20 cellular contexts compared by ENCODE assay signal in genomic region chr12:52440821-52441319, GRCh38. TPM values are rescaled to one million over a fixed set of nuclear protein-coding genes. Genes with fewer than 3 reads are reported as not detected.
DNase-seq lines count a peak whose midpoint lies in the region; ATAC-seq, FAIRE-seq and TF ChIP-seq lines count a peak whose summit lies in the region.
"Had no signal": no experiment of that assay in that cellular context is flagged by ENCODE, and none has a peak within 500 bp of the region (broad histone marks: within the 10 kb centered on the region; RNA-seq: fewer than 3 reads in every experiment).

No MANE protein-coding gene starts in this region.

- peak overlapping the region in 1 of 2 experiments; percentile 79; a peak in 3 of 6 replicates for H3K27ac ChIP-seq in A549

- no peak overlapping the region for H3K27ac Mint-ChIP-seq in activated T-helper 17 cell treated with anti-CD3 and anti-CD28 coated beads, Interleukin-2, amount 50 U/mL, for 72 hours
- no peak overlapping the region for H3K27ac Mint-ChIP-seq in glutamatergic neuron (ENCODE audit: unreplicated experiment)

- H3K4me2 ChIP-seq in A549 = peak overlapping the region; percentile 57; the same call in 2 of the 3 replicates

- ATAC-seq in A549 (peak in 1 of 2 experiments; percentile 9; a peak in 2 of 6 replicates), HG03108 (IDR thresholded peaks at IDR 0.05; ENCODE audit: unreplicated experiment) (no peak)
- peak; percentile 40 for ATAC-seq in activated T-helper 17 cell treated with anti-CD3 and anti-CD28 coated beads, Interleukin-2, amount 50 U/mL, for 72 hours (replicated peaks)
- ATAC-seq: stimulated activated naive CD8-positive, alpha-beta T cell treated with anti-CD3 and anti-CD28 coated beads, Interleukin-15, Interleukin-2, amounts not matched to agents 100 U/mL and 50 U/mL, for 24 hours had no signal

- peak; percentile 28 for FAIRE-seq in A549 (lab: Jason Lieb, UNC)
- FAIRE-seq: endothelial cell of umbilical vein had no signal

- H3K36me3 Mint-ChIP-seq in activated T-helper 17 cell treated with anti-CD3 and anti-CD28 coated beads, Interleukin-2, amount 50 U/mL, for 72 hours (ENCODE audit: low read depth) = no peaks in the 10 kb centered on the region
- H3K36me3 Mint-ChIP-seq in glutamatergic neuron (ENCODE audit: unreplicated experiment) = no peaks in the 10 kb centered on the region

- TF ChIP-seq EP300 in A549 (IDR thresholded peaks at IDR 0.05) = no peak

- no peaks in the 10 kb centered on the region for H3K9me3 Mint-ChIP-seq in activated T-helper 17 cell treated with anti-CD3 and anti-CD28 coated beads, Interleukin-2, amount 50 U/mL, for 72 hours
- peaks cover 4% of the 10 kb centered on the region for H3K9me3 Mint-ChIP-seq in glutamatergic neuron (ENCODE audit: unreplicated experiment)

- 85% methylated on average over 5 of the region's 5 CpGs for WGBS in A549 (ENCODE audit: missing lambda C conversion rate)

- H3K4me1 Mint-ChIP-seq in activated T-helper 17 cell treated with anti-CD3 and anti-CD28 coated beads, Interleukin-2, amount 50 U/mL, for 72 hours = no peaks in the 10 kb centered on the region
- H3K4me1 Mint-ChIP-seq in glutamatergic neuron (ENCODE audit: low read depth, unreplicated experiment) = peaks cover 8% of the 10 kb centered on the region

- POLR2A ChIA-PET in A549 (lab: Yijun Ruan, JAX) = no interaction called here

- TF ChIP-seq CTCF in A549 (IDR thresholded peaks at IDR 0.05) (no peak), glutamatergic neuron (IDR thresholded peaks at IDR 0.05; ENCODE audit: partially characterized antibody, unreplicated experiment) (no peak)

- H3K4me1 ChIP-seq in A549 = peaks cover 28% of the 10 kb centered on the region

- no peak for TF ChIP-seq RAD21 in A549 (conservative IDR thresholded peaks at IDR 0.05 in 1 of 2, IDR thresholded peaks at IDR 0.05 in 1 of 2)

- peaks cover 25% of the 10 kb centered on the region for H3K27me3 Mint-ChIP-seq in activated T-helper 17 cell treated with anti-CD3 and anti-CD28 coated beads, Interleukin-2, amount 50 U/mL, for 72 hours
- H3K27me3 Mint-ChIP-seq in glutamatergic neuron (ENCODE audit: unreplicated experiment) = no peaks in the 10 kb centered on the region

- no peak overlapping the region for H3K4me3 ChIP-seq in A549

- H3K9me3 ChIP-seq in A549 = no peaks in the 10 kb centered on the region

- peak in 1 of 2 experiments; percentile 37 for DNase-seq in A549 (ENCODE audit: low read depth in 1 of 2, low spot score in 1 of 2)
- DNase-seq in GM04503 (ENCODE audit: low read depth) = peak; percentile 60
- DNase-seq in iris pigment epithelial cell (ENCODE audit: low read depth) = peak; percentile 7
- DNase-seq in NCI-H2029 treated with DMSO at 0.1 percent for 48 hours (lab: John Stamatoyannopoulos, UW) = no peak
- no peak for DNase-seq in stimulated activated CD4-positive, alpha-beta T cell treated with anti-CD3 and anti-CD28 coated beads, Interleukin-2, amount 100 ng/mL, for 24 hours
- DNase-seq in glutamatergic neuron = no peak
- DNase-seq: activated CD4-positive, alpha-beta T cell treated with anti-CD3 and anti-CD28 coated beads for 48 hours; activated T-cell treated with anti-CD3 and anti-CD28 coated beads, Interleukin-2, amount 50 U/mL, for 48 hours; GDM1; KBM-7; midbrain; NCI-H187 treated with DMSO at 0.1 percent for 48 hours; stimulated activated CD4-positive, alpha-beta T cell treated with anti-CD3 and anti-CD28 coated beads, Interleukin-4, amount 100 ng/mL, for 4 hours; stimulated activated naive CD8-positive, alpha-beta T cell treated with anti-CD3 and anti-CD28 coated beads, Interleukin-15, Interleukin-2, amounts not matched to agents 100 U/mL and 50 U/mL, for 24 hours; T-helper 1 cell had no signal

- CTCF ChIA-PET in A549 (lab: Yijun Ruan, JAX) = interaction anchor here (0.7 to 2.6 kb wide), 6 partner anchors 13 to 430 kb away, joined by 3 to 12 read pairs (median 3); no protein-coding TSS in a partner anchor

- no peak for TF ChIP-seq POLR2A in A549 (IDR thresholded peaks at IDR 0.05; ENCODE audit: low read length)

- H3K4me3 Mint-ChIP-seq in activated T-helper 17 cell treated with anti-CD3 and anti-CD28 coated beads, Interleukin-2, amount 50 U/mL, for 72 hours = no peak overlapping the region
- H3K4me3 Mint-ChIP-seq in glutamatergic neuron (ENCODE audit: unreplicated experiment) = no peak overlapping the region

TF ChIP-seq in A549, 52 proteins besides CTCF, POLR2A, EP300 and RAD21:
- TF ChIP-seq PHF8 (IDR thresholded peaks at IDR 0.05; ENCODE audit: borderline replicate concordance, low read depth) = no peak
- TF ChIP-seq RCOR1 (IDR thresholded peaks at IDR 0.05; ENCODE audit: low read depth, low read length) = no peak
- TF ChIP-seq EHMT2 (IDR thresholded peaks at IDR 0.05; ENCODE audit: low read depth) = no peak
- TF ChIP-seq HOXB13 (CRISPR knock-in tag; IDR thresholded peaks at IDR 0.05; ENCODE audit: low read depth) = no peak
- TF ChIP-seq TP53 (CRISPR knock-in tag; IDR thresholded peaks at IDR 0.05) = no peak
- TF ChIP-seq MAFK (IDR thresholded peaks at IDR 0.05; ENCODE audit: partially characterized antibody) = no peak
- TF ChIP-seq KDM5A (IDR thresholded peaks at IDR 0.05) = no peak
- TF ChIP-seq ZSCAN20 (CRISPR knock-in tag; IDR thresholded peaks at IDR 0.05) = no peak
- no peak for TF ChIP-seq ZC3H11A (IDR thresholded peaks at IDR 0.05)
- no peak for TF ChIP-seq RNF2 (IDR thresholded peaks at IDR 0.05; ENCODE audit: borderline replicate concordance, low read depth)

RNA-seq across cellular contexts. Expression of gene KRT75, which starts 6.7 kb away (rescaled TPM):
- not detected in 2 replicates for polyA plus RNA-seq in A549 (2011; rRNA removed)
- polyA plus RNA-seq in A549 (2012; cell fraction: cytosol; rRNA removed) = 0.03 TPM in 1 of 2 replicates, not detected in the other
- polyA plus RNA-seq in A549 (2012; cell fraction: nucleus; rRNA removed) = 0.01 and 0.05 TPM in 2 replicates
- not detected in 3 replicates for polyA plus RNA-seq in A549 (2017; fragmentation: RNase III; extraction: RNeasy Plus Mini Kit Qiagen cat#74134 plus additional on column Dnase treatment)
- not detected in 2 replicates for polyA minus RNA-seq in A549 (2011; rRNA and poly(A)+ RNA removed)
- total RNA-seq in activated T-helper 17 cell treated with anti-CD3 and anti-CD28 coated beads, Interleukin-2, amount 50 U/mL, for 72 hours = not detected
- not detected for total RNA-seq in glutamatergic neuron (ENCODE audit: unreplicated experiment)
- total RNA-seq: endothelial cell of umbilical vein, pulmonary artery endothelial cell had no signal
- polyA plus RNA-seq: BJ, endothelial cell of umbilical vein had no signal

RNA-seq across cellular contexts. Expression of gene KRT6B, which starts 11.1 kb away (rescaled TPM):
- polyA plus RNA-seq in A549 (2011; rRNA removed) = not detected in 2 replicates
- polyA plus RNA-seq in A549 (2012; cell fraction: cytosol; rRNA removed) = 0.01 TPM in 1 of 2 replicates, not detected in the other
- 0.01 TPM in 1 of 2 replicates, not detected in the other for polyA plus RNA-seq in A549 (2012; cell fraction: nucleus; rRNA removed)
- polyA plus RNA-seq in A549 (2017; fragmentation: RNase III; extraction: RNeasy Plus Mini Kit Qiagen cat#74134 plus additional on column Dnase treatment) = not detected in 3 replicates
- not detected in 2 replicates for polyA minus RNA-seq in A549 (2011; rRNA and poly(A)+ RNA removed)
- not detected for total RNA-seq in activated T-helper 17 cell treated with anti-CD3 and anti-CD28 coated beads, Interleukin-2, amount 50 U/mL, for 72 hours
- not detected for total RNA-seq in glutamatergic neuron (ENCODE audit: unreplicated experiment)
- total RNA-seq: endothelial cell of umbilical vein had no signal
- polyA plus RNA-seq: BJ had no signal

RNA-seq across cellular contexts. Expression of gene KRT6C, which starts 32.7 kb away (rescaled TPM):
- polyA plus RNA-seq in A549 (2011; rRNA removed) (not detected in 2 replicates), A549 (2017; fragmentation: RNase III; extraction: RNeasy Plus Mini Kit Qiagen cat#74134 plus additional on column Dnase treatment) (not detected in 3 replicates)
- polyA plus RNA-seq in A549 (2012; cell fraction: cytosol; rRNA removed) = not detected in 2 replicates
- not detected in 2 replicates for polyA plus RNA-seq in A549 (2012; cell fraction: nucleus; rRNA removed)
- polyA minus RNA-seq in A549 (2011; rRNA and poly(A)+ RNA removed) = not detected in 2 replicates
- not detected for total RNA-seq in activated T-helper 17 cell treated with anti-CD3 and anti-CD28 coated beads, Interleukin-2, amount 50 U/mL, for 72 hours
- total RNA-seq in glutamatergic neuron (ENCODE audit: unreplicated experiment) = not detected
- total RNA-seq: endothelial cell of umbilical vein, pulmonary artery endothelial cell had no signal
- polyA plus RNA-seq: BJ, endothelial cell of umbilical vein had no signal

RNA-seq across cellular contexts. Expression of gene KRT82, which starts 34.7 kb away (rescaled TPM):
- polyA plus RNA-seq in A549 (2011; rRNA removed) = not detected in 2 replicates
- polyA plus RNA-seq in A549 (2012; cell fraction: cytosol; rRNA removed) = not detected in 2 replicates
- polyA plus RNA-seq in A549 (2012; cell fraction: nucleus; rRNA removed) = 0.01 TPM in 1 of 2 replicates, not detected in the other
- not detected in 3 replicates for polyA plus RNA-seq in A549 (2017; fragmentation: RNase III; extraction: RNeasy Plus Mini Kit Qiagen cat#74134 plus additional on column Dnase treatment)
- polyA minus RNA-seq in A549 (2011; rRNA and poly(A)+ RNA removed) = not detected in 2 replicates
- total RNA-seq in activated T-helper 17 cell treated with anti-CD3 and anti-CD28 coated beads, Interleukin-2, amount 50 U/mL, for 72 hours = not detected
- not detected for total RNA-seq in glutamatergic neuron (ENCODE audit: unreplicated experiment)
- total RNA-seq: endothelial cell of umbilical vein, pulmonary artery endothelial cell had no signal
- polyA plus RNA-seq: BJ, endothelial cell of umbilical vein had no signal

RNA-seq across cellular contexts. Expression of gene KRT6A, which starts 52.2 kb away (rescaled TPM):
- polyA plus RNA-seq in A549 (2011; rRNA removed) = 0.04 and 0.09 TPM in 2 replicates
- polyA plus RNA-seq in A549 (2012; cell fraction: cytosol; rRNA removed) = 0.06 and 0.15 TPM in 2 replicates
- 0.13 and 0.34 TPM in 2 replicates for polyA plus RNA-seq in A549 (2012; cell fraction: nucleus; rRNA removed)
- polyA plus RNA-seq in A549 (2017; fragmentation: RNase III; extraction: RNeasy Plus Mini Kit Qiagen cat#74134 plus additional on column Dnase treatment) = 0.07 to 0.14 TPM (median 0.11 TPM) in 3 replicates
- 0.29 and 1.5 TPM in 2 replicates for polyA minus RNA-seq in A549 (2011; rRNA and poly(A)+ RNA removed)
- total RNA-seq in activated T-helper 17 cell treated with anti-CD3 and anti-CD28 coated beads, Interleukin-2, amount 50 U/mL, for 72 hours = not detected
- not detected for total RNA-seq in glutamatergic neuron (ENCODE audit: unreplicated experiment)
- polyA plus RNA-seq: BJ, endothelial cell of umbilical vein had no signal

Comparison
In these comparisons a context has a peak if more than half of its experiments do, and no peak if none do; other contexts are left out.
1. DNase-seq: peak in GM04503 (single experiment) and iris pigment epithelial cell (single experiment); none in NCI-H2029 treated with DMSO at 0.1 percent for 48 hours (single experiment), stimulated activated CD4-positive, alpha-beta T cell treated with anti-CD3 and anti-CD28 coated beads, Interleukin-2, amount 100 ng/mL, for 24 hours (0 of 2) and glutamatergic neuron (single experiment).